ENCODE assay signal across 8 cellular contexts in genomic region chr5:141001854-141002666, GRCh38. TPM values are rescaled to one million over a fixed set of nuclear protein-coding genes. Genes with fewer than 3 reads are reported as not detected.
DNase-seq lines count a peak whose midpoint lies in the region; ATAC-seq and TF ChIP-seq lines count a peak whose summit lies in the region.

No MANE protein-coding gene starts in this region.

- no peak for TF ChIP-seq CTCF in thoracic aorta (IDR thresholded peaks at IDR 0.05)
- no peak for TF ChIP-seq CTCF in HFFc6 (IDR thresholded peaks at IDR 0.05)

- H3K4me3 ChIP-seq in iPS-18c (ENCODE audit: insufficient read depth, low read depth, low read length) (peak overlapping the region; percentile 42), thoracic aorta (peak overlapping the region; percentile 56)

- H3K36me3 Mint-ChIP-seq in T-helper 17 cell (ENCODE audit: low read depth) (no peaks in the 10 kb centered on the region), HFFc6 (ENCODE audit: low read depth) (no peaks in the 10 kb centered on the region)

- ATAC-seq in T-helper 17 cell (no peak), thoracic aorta (ENCODE audit: insufficient number of reproducible peaks, low FRiP score, low read depth) (no peak)

- DNase-seq in DMS 273 (lab: John Stamatoyannopoulos, UW; ENCODE audit: unreplicated experiment), result peak; percentile 22
- DNase-seq in DMS 273 treated with DMSO at 0.1 percent for 48 hours (lab: John Stamatoyannopoulos, UW), result no peak
- no peak for DNase-seq in T-helper 17 cell
- DNase-seq in thoracic aorta (ENCODE audit: low spot score), result no peak
- no peak for DNase-seq in hepatic stellate cell (ENCODE audit: low spot score)
- no peak for DNase-seq in HFFc6
- DNase-seq in activated CD4-positive, alpha-beta T cell treated with anti-CD3 and anti-CD28 coated beads for 4 hours, result no peak

- peaks cover 29% of the 10 kb centered on the region for H3K9me3 Mint-ChIP-seq in HFFc6

- H3K9me3 ChIP-seq in T-helper 17 cell (ENCODE audit: control insufficient read depth, low read length, poor library complexity, severe bottlenecking) (no peaks in the 10 kb centered on the region), iPS-18c (ENCODE audit: control insufficient read depth, insufficient read depth, low read length) (no peaks in the 10 kb centered on the region), thoracic aorta (no peaks in the 10 kb centered on the region)

- H3K27me3 ChIP-seq in thoracic aorta (replicated peaks; ENCODE audit: insufficient read depth), result no peaks in the 10 kb centered on the region

- H3K27me3 Mint-ChIP-seq in T-helper 17 cell, result peaks cover 45% of the 10 kb centered on the region
- no peaks in the 10 kb centered on the region; the same call in 1 of the 2 replicates for H3K27me3 Mint-ChIP-seq in HFFc6 (ENCODE audit: insufficient read depth)

- H3K4me1 Mint-ChIP-seq in T-helper 17 cell (peaks cover 7% of the 10 kb centered on the region), HFFc6 (ENCODE audit: low read depth) (no peaks in the 10 kb centered on the region)

- H3K4me1 ChIP-seq in thoracic aorta (ENCODE audit: control insufficient read depth in 1 of 2, low read depth in 2 of 2), result peaks cover 5 to 8% of the 10 kb centered on the region in 2 donors

- H3K4me3 Mint-ChIP-seq in T-helper 17 cell, result peak overlapping the region; percentile 31
- H3K4me3 Mint-ChIP-seq in HFFc6, result no peak overlapping the region

- H3K36me3 ChIP-seq in thoracic aorta, result no peaks in the 10 kb centered on the region

- no peak overlapping the region for H3K27ac ChIP-seq in thoracic aorta

- H3K27ac Mint-ChIP-seq in T-helper 17 cell (no peak overlapping the region), HFFc6 (no peak overlapping the region)

RNA-seq across cellular contexts. Expression of gene PCDHAC2, which starts 35.8 kb away (rescaled TPM):
- total RNA-seq in T-helper 17 cell (not detected), thoracic aorta (under 1 TPM in 1 of 2 donors, not detected in 1; 0.71 TPM)
- total RNA-seq in HFFc6 (2021; fragmentation: NEBNext Ultra II Directional; extraction: Animal tissue kit (Norgen Biotek cat#: 25700)), result not detected

RNA-seq across cellular contexts. Expression of gene PCDHB1, which starts 49.1 kb away (rescaled TPM):
- total RNA-seq in T-helper 17 cell (not detected), thoracic aorta (not detected)
- total RNA-seq in HFFc6 (2021; fragmentation: NEBNext Ultra II Directional; extraction: Animal tissue kit (Norgen Biotek cat#: 25700)), result not detected
